In genomic region chr7:91264924-91265681, GRCh38 we compare ENCODE assay signal across 8 cellular contexts. TPM values are rescaled to one million over a fixed set of nuclear protein-coding genes. Genes with fewer than 3 reads are reported as not detected.
DNase-seq lines count a peak whose midpoint lies in the region; ATAC-seq and TF ChIP-seq lines count a peak whose summit lies in the region.

No MANE protein-coding gene starts in this region.

- intact Hi-C loops in activated B cell treated with CpG ODN at 0.5 μM for 24 hours (cut with micrococcal nuclease) = loop anchor here (5.0 to 10.0 kb wide), 5 partner anchors 178 to 1020 kb away; partner anchors contain the start of genes AKAP9, CDK14 and CFAP69

- no peak overlapping the region for H3K27ac Mint-ChIP-seq in activated B cell treated with CpG ODN at 0.5 μM for 24 hours
- H3K27ac Mint-ChIP-seq in natural killer cell treated with Interleukin-12 subunit alpha and Interleukin-12 subunit beta and Interleukin-15 and Interleukin-18, amount 100 ng/mL, for 72 hours = no peak overlapping the region

- H3K27me3 Mint-ChIP-seq in activated B cell treated with CpG ODN at 0.5 μM for 24 hours = peaks cover 33% of the 10 kb centered on the region
- peaks cover 16 to 20% of the 10 kb centered on the region in 2 donors for H3K27me3 Mint-ChIP-seq in natural killer cell treated with Interleukin-12 subunit alpha and Interleukin-12 subunit beta and Interleukin-15 and Interleukin-18, amount 100 ng/mL, for 72 hours

- ATAC-seq in GM18498 (IDR thresholded peaks at IDR 0.05; ENCODE audit: unreplicated experiment) = peak; percentile 36
- peak; percentile 35 for ATAC-seq in HG02852 (IDR thresholded peaks at IDR 0.05; ENCODE audit: unreplicated experiment)
- peak; percentile 40 for ATAC-seq in activated B cell treated with CpG ODN at 0.5 μM for 24 hours (ENCODE audit: low read depth)
- ATAC-seq in natural killer cell treated with Interleukin-12 subunit alpha and Interleukin-12 subunit beta and Interleukin-15 and Interleukin-18, amount 100 ng/mL, for 72 hours = peak; percentile 16 to 36

- POLR2A ChIA-PET in AG04449 (lab: Yijun Ruan, JAX) = interaction anchor here (0.6 to 1.2 kb wide), 2 partner anchors 108 to 668 kb away, joined by 3 read pairs; partner anchors contain the start of gene CDK14
- POLR2A ChIA-PET in activated B cell treated with CpG ODN at 0.5 μM for 24 hours (lab: Charles Lee) = no interaction called here

- H3K9me3 Mint-ChIP-seq in activated B cell treated with CpG ODN at 0.5 μM for 24 hours = no peaks in the 10 kb centered on the region
- H3K9me3 Mint-ChIP-seq in natural killer cell treated with Interleukin-12 subunit alpha and Interleukin-12 subunit beta and Interleukin-15 and Interleukin-18, amount 100 ng/mL, for 72 hours = no peaks in the 10 kb centered on the region

- TF ChIP-seq CTCF in AG04449 (IDR thresholded peaks at IDR 0.05; ENCODE audit: insufficient read depth, low read length, missing control alignments) = no peak
- no peak for TF ChIP-seq CTCF in activated B cell treated with CpG ODN at 0.5 μM for 24 hours (IDR thresholded peaks at IDR 0.05)
- TF ChIP-seq CTCF in fibroblast of villous mesenchyme (IDR thresholded peaks at IDR 0.05; ENCODE audit: insufficient read depth, low read depth, low read length) = no peak

- H3K4me3 ChIP-seq in AG04449 (ENCODE audit: low read depth, low read length) (peak overlapping the region; percentile 75), fibroblast of villous mesenchyme (ENCODE audit: low read depth, low read length) (peak overlapping the region; percentile 76)

- peaks cover 21% of the 10 kb centered on the region for H3K4me1 Mint-ChIP-seq in activated B cell treated with CpG ODN at 0.5 μM for 24 hours
- peaks cover 0 to 3% of the 10 kb centered on the region in 2 donors for H3K4me1 Mint-ChIP-seq in natural killer cell treated with Interleukin-12 subunit alpha and Interleukin-12 subunit beta and Interleukin-15 and Interleukin-18, amount 100 ng/mL, for 72 hours (ENCODE audit: low read depth in 2 of 2)

- peaks cover 2% of the 10 kb centered on the region for H3K36me3 Mint-ChIP-seq in activated B cell treated with CpG ODN at 0.5 μM for 24 hours (ENCODE audit: low read depth)
- H3K36me3 Mint-ChIP-seq in natural killer cell treated with Interleukin-12 subunit alpha and Interleukin-12 subunit beta and Interleukin-15 and Interleukin-18, amount 100 ng/mL, for 72 hours = no peaks in the 10 kb centered on the region

- CTCF ChIA-PET in AG04449 (lab: Yijun Ruan, JAX) (interaction anchor here (0.6 to 3.6 kb wide), 9 partner anchors 12 to 519 kb away, joined by 3 to 15 read pairs (median 3); no protein-coding TSS in a partner anchor), activated B cell treated with CpG ODN at 0.5 μM for 24 hours (lab: Charles Lee) (no interaction called here)

- DNase-seq in AG04449 (ENCODE audit: low read depth, low spot score) (no peak), NCI-H1694 (lab: John Stamatoyannopoulos, UW) (peak; percentile 18), activated B cell treated with CpG ODN at 0.5 μM for 24 hours (peak; percentile 24), fibroblast of villous mesenchyme (ENCODE audit: low read depth) (peak; percentile 77), SKM-1 (lab: John Stamatoyannopoulos, UW; ENCODE audit: unreplicated experiment) (no peak)
- DNase-seq in natural killer cell treated with Interleukin-12 subunit alpha and Interleukin-12 subunit beta and Interleukin-15 and Interleukin-18, amount 100 ng/mL, for 72 hours (ENCODE audit: low spot score) = no peak

- H3K4me3 Mint-ChIP-seq in activated B cell treated with CpG ODN at 0.5 μM for 24 hours = peak overlapping the region; percentile 90
- H3K4me3 Mint-ChIP-seq in natural killer cell treated with Interleukin-12 subunit alpha and Interleukin-12 subunit beta and Interleukin-15 and Interleukin-18, amount 100 ng/mL, for 72 hours = peak overlapping the region; percentile 68

RNA-seq across cellular contexts. Expression of gene FZD1, which starts 0.9 kb away (rescaled TPM):
- total RNA-seq in activated B cell treated with CpG ODN at 0.5 μM for 24 hours (0.42 and 0.55 TPM in 2 replicates), fibroblast of villous mesenchyme (5.2 and 9.0 TPM in 2 replicates)
- under 1 TPM in 1 of 2 donors, not detected in 1; 0.29 TPM for total RNA-seq in natural killer cell treated with Interleukin-12 subunit alpha and Interleukin-12 subunit beta and Interleukin-15 and Interleukin-18, amount 100 ng/mL, for 72 hours

Comparison
In these comparisons a context has a peak if more than half of its experiments do, and no peak if none do; other contexts are left out.
1. DNase-seq: peak in NCI-H1694 (single experiment), activated B cell treated with CpG ODN at 0.5 μM for 24 hours (single experiment) and fibroblast of villous mesenchyme (single experiment); none in AG04449 (single experiment), natural killer cell treated with Interleukin-12 subunit alpha and Interleukin-12 subunit beta and Interleukin-15 and Interleukin-18, amount 100 ng/mL, for 72 hours (single experiment) and SKM-1 (single experiment).
2. Peak in every context shown above with its lines, with median percentiles within 50 percentile points of each other: ATAC-seq.